24 cellular contexts compared by ENCODE assay signal in genomic region chr17:4272213-4272975, GRCh38. TPM values are rescaled to one million over a fixed set of nuclear protein-coding genes. Genes with fewer than 3 reads are reported as not detected.
DNase-seq lines count a peak whose midpoint lies in the region; ATAC-seq and TF ChIP-seq lines count a peak whose summit lies in the region.
"Had no signal": no experiment of that assay in that cellular context is flagged by ENCODE, and none has a peak within 500 bp of the region (broad histone marks: within the 10 kb centered on the region; RNA-seq: fewer than 3 reads in every experiment).

No MANE protein-coding gene starts in this region.

- DNase-seq in Calu3 (no peak), adrenal gland (peak in 5 of 7 donors; percentile 48 to 71 (median 60)), left ventricle myocardium inferior (no peak), psoas muscle (no peak), sigmoid colon (no peak)
- DNase-seq: activated CD4-positive, alpha-beta T cell treated with anti-CD3 and anti-CD28 coated beads, Interleukin-2, amount 50 U/mL, for 4 hours; activated CD4-positive, CD25-positive, alpha-beta regulatory T cell; activated CD8-positive, alpha-beta memory T cell treated with anti-CD3 and anti-CD28 coated beads, Interleukin-2, amount 50 U/mL, for 48 hours; activated naive CD8-positive, alpha-beta T cell treated with anti-CD3 and anti-CD28 coated beads, Interleukin-2, amount 10 ng/mL, durations not matched to agents 7 days and 5 days; effector CD8-positive, alpha-beta T cell; mesenchymal stem cell; MG63; NCI-H1105 treated with DMSO at 0.1 percent for 48 hours; NCI-H2029; NCI-H345; Peyer's patch; SW 1271 had no signal

- TF ChIP-seq POLR2A in adrenal gland (IDR thresholded peaks at IDR 0.05) = no peak
- TF ChIP-seq POLR2A in sigmoid colon (IDR thresholded peaks at IDR 0.05) = no peak

- H3K4me1 Mint-ChIP-seq in Calu3 (ENCODE audit: low read depth, unreplicated experiment) = no peaks in the 10 kb centered on the region

- H3K4me1 ChIP-seq in adrenal gland (replicated peaks in 1 of 2) = peaks cover 0 to 16% of the 10 kb centered on the region in 2 donors
- H3K4me1 ChIP-seq in left ventricle myocardium inferior = peaks cover 59% of the 10 kb centered on the region
- peaks cover 23% of the 10 kb centered on the region for H3K4me1 ChIP-seq in psoas muscle
- peaks cover 0 to 19% (median 14%) of the 10 kb centered on the region in 4 donors for H3K4me1 ChIP-seq in sigmoid colon
- H3K4me1 ChIP-seq: Peyer's patch had no signal

- ATAC-seq in psoas muscle (peak; percentile 65 to 82 (median 74)), HG03565 (IDR thresholded peaks at IDR 0.05; ENCODE audit: unreplicated experiment) (no peak), HG02970 (IDR thresholded peaks at IDR 0.05; ENCODE audit: low FRiP score, unreplicated experiment) (no peak)
- ATAC-seq: GM12878, HCT116, K562 had no signal

- no peaks in the 10 kb centered on the region for H3K27me3 Mint-ChIP-seq in Calu3 (ENCODE audit: unreplicated experiment)
- H3K27me3 Mint-ChIP-seq: activated naive CD8-positive, alpha-beta T cell treated with anti-CD3 and anti-CD28 coated beads, Interleukin-2, amount 10 ng/mL, durations not matched to agents 7 days and 5 days had no signal

- BruUV-seq in Calu3 (replicated peaks; lab: Mats Ljungman, UMichigan) = no TSS peak

- no peaks in the 10 kb centered on the region for H3K36me3 Mint-ChIP-seq in Calu3 (ENCODE audit: insufficient read depth, unreplicated experiment)

- no peaks in the 10 kb centered on the region for H3K27me3 ChIP-seq in adrenal gland
- H3K27me3 ChIP-seq in left ventricle myocardium inferior (ENCODE audit: low read depth) = no peaks in the 10 kb centered on the region
- no peaks in the 10 kb centered on the region for H3K27me3 ChIP-seq in psoas muscle (ENCODE audit: insufficient read depth in 3 of 3, low read length in 2 of 3)
- H3K27me3 ChIP-seq in sigmoid colon = no peaks in the 10 kb centered on the region
- H3K27me3 ChIP-seq: MG63, Peyer's patch, suprapubic skin had no signal

- H3K27ac Mint-ChIP-seq in Calu3 (ENCODE audit: unreplicated experiment) = peak overlapping the region; percentile 40
- H3K27ac Mint-ChIP-seq: activated naive CD8-positive, alpha-beta T cell treated with anti-CD3 and anti-CD28 coated beads, Interleukin-2, amount 10 ng/mL, durations not matched to agents 7 days and 5 days had no signal

- no peak overlapping the region for H3K4me3 ChIP-seq in adrenal gland
- no peak overlapping the region for H3K4me3 ChIP-seq in left ventricle myocardium inferior
- H3K4me3 ChIP-seq in psoas muscle = no peak overlapping the region
- H3K4me3 ChIP-seq in sigmoid colon = no peak overlapping the region
- H3K4me3 ChIP-seq: GM12878, K562, MG63, Peyer's patch, suprapubic skin had no signal

- no peak overlapping the region for H3K4me3 Mint-ChIP-seq in Calu3 (ENCODE audit: low read depth, unreplicated experiment)
- H3K4me3 Mint-ChIP-seq: activated naive CD8-positive, alpha-beta T cell treated with anti-CD3 and anti-CD28 coated beads, Interleukin-2, amount 10 ng/mL, durations not matched to agents 7 days and 5 days had no signal

- H3K36me3 ChIP-seq in adrenal gland (replicated peaks in 1 of 2) = peaks cover 0 to 6% of the 10 kb centered on the region in 2 donors
- peaks cover 19% of the 10 kb centered on the region for H3K36me3 ChIP-seq in left ventricle myocardium inferior
- H3K36me3 ChIP-seq in psoas muscle (ENCODE audit: insufficient read depth in 1 of 2, low read depth in 1 of 2) = peaks cover 0 to 65% of the 10 kb centered on the region in 2 donors
- peaks cover 0 to 33% (median 0%) of the 10 kb centered on the region in 4 donors for H3K36me3 ChIP-seq in sigmoid colon
- H3K36me3 ChIP-seq: Peyer's patch had no signal

- no peak for TF ChIP-seq CTCF in Calu3 (IDR thresholded peaks at IDR 0.05; ENCODE audit: unreplicated experiment)
- no peak for TF ChIP-seq CTCF in adrenal gland (IDR thresholded peaks at IDR 0.05)
- TF ChIP-seq CTCF in left ventricle myocardium inferior (IDR thresholded peaks at IDR 0.05; ENCODE audit: borderline replicate concordance) = no peak
- no peak for TF ChIP-seq CTCF in psoas muscle (IDR thresholded peaks at IDR 0.05)
- no peak for TF ChIP-seq CTCF in sigmoid colon (IDR thresholded peaks at IDR 0.05)

- H3K9me3 Mint-ChIP-seq in Calu3 (ENCODE audit: low read depth, unreplicated experiment) = no peaks in the 10 kb centered on the region
- H3K9me3 Mint-ChIP-seq: activated naive CD8-positive, alpha-beta T cell treated with anti-CD3 and anti-CD28 coated beads, Interleukin-2, amount 10 ng/mL, durations not matched to agents 7 days and 5 days had no signal

- no peak for TF ChIP-seq EP300 in sigmoid colon (IDR thresholded peaks at IDR 0.05)

- H3K9me3 ChIP-seq in adrenal gland (replicated peaks in 1 of 3) (no peaks in the 10 kb centered on the region), left ventricle myocardium inferior (replicated peaks) (no peaks in the 10 kb centered on the region), psoas muscle (no peaks in the 10 kb centered on the region), sigmoid colon (no peaks in the 10 kb centered on the region)
- H3K9me3 ChIP-seq: MG63, Peyer's patch, suprapubic skin had no signal

- intact Hi-C loops in Calu3 (cut with micrococcal nuclease; ENCODE audit: unreplicated experiment) (no loop called here), adrenal gland (cut with DNase I) (no loop called here), left ventricle myocardium inferior (cut with micrococcal nuclease) (no loop called here), psoas muscle (cut with DNase I) (no loop called here), sigmoid colon (cut with DNase I) (no loop called here)

- CTCF ChIA-PET in Calu3 (lab: Charles Lee) = no interaction called here

- WGBS in adrenal gland, 4 donors = 51 to 55% (median 52%) methylated on average over 6 of the region's 6 CpGs
- 54 to 70% (median 56%) methylated on average over 6 of the region's 6 CpGs for WGBS in psoas muscle, 3 donors
- WGBS in sigmoid colon, 2 donors = 81 to 92% methylated on average over 6 of the region's 6 CpGs

- H3K27ac ChIP-seq in adrenal gland (peak overlapping the region in 2 of 5 donors; percentile 3 to 56), left ventricle myocardium inferior (replicated peaks) (peak overlapping the region; percentile 75), psoas muscle (peak overlapping the region; percentile 76), sigmoid colon (no peak overlapping the region)
- H3K27ac ChIP-seq: C4-2B, Peyer's patch, suprapubic skin had no signal

RNA-seq across cellular contexts. Expression of gene ANKFY1, which starts 8.6 kb away (rescaled TPM):
- total RNA-seq in Calu3 (2022) = 46.8 and 55.2 TPM in 2 replicates
- total RNA-seq in adrenal gland = 10 to 100 TPM; 44.7 to 91.0 (median 65.6) TPM
- 10 to 100 TPM; 14.8 to 25.6 (median 22.4) TPM for polyA plus RNA-seq in adrenal gland
- total RNA-seq in left ventricle myocardium inferior = 22.9 TPM
- total RNA-seq in psoas muscle = 10 to 100 TPM; 12.8 to 18.8 (median 16.5) TPM
- polyA plus RNA-seq in psoas muscle = 10 to 100 TPM in 1 of 3 donors, 1 to 10 TPM in 2; 5.7 to 11.1 (median 6.0) TPM
- total RNA-seq in sigmoid colon = 10 to 100 TPM; 52.6 to 68.0 (median 59.8) TPM
- 10 to 100 TPM in 2 of 3 donors, 1 to 10 TPM in 1; 6.0 to 24.3 (median 10.2) TPM for polyA plus RNA-seq in sigmoid colon

Comparison
In these comparisons a context has a peak if more than half of its experiments do, and no peak if none do; other contexts are left out.
1. DNase-seq: peak in adrenal gland (5 of 7); none in Calu3 (single experiment), left ventricle myocardium inferior (single experiment), psoas muscle (0 of 2) and sigmoid colon (single experiment).
2. H3K27ac ChIP-seq: peak in left ventricle myocardium inferior (single experiment) and psoas muscle (single experiment); none in sigmoid colon (0 of 4).
3. ATAC-seq: peak in psoas muscle (4 of 4); none in HG03565 (single experiment) and HG02970 (single experiment).